In the genomic region with DNA sequence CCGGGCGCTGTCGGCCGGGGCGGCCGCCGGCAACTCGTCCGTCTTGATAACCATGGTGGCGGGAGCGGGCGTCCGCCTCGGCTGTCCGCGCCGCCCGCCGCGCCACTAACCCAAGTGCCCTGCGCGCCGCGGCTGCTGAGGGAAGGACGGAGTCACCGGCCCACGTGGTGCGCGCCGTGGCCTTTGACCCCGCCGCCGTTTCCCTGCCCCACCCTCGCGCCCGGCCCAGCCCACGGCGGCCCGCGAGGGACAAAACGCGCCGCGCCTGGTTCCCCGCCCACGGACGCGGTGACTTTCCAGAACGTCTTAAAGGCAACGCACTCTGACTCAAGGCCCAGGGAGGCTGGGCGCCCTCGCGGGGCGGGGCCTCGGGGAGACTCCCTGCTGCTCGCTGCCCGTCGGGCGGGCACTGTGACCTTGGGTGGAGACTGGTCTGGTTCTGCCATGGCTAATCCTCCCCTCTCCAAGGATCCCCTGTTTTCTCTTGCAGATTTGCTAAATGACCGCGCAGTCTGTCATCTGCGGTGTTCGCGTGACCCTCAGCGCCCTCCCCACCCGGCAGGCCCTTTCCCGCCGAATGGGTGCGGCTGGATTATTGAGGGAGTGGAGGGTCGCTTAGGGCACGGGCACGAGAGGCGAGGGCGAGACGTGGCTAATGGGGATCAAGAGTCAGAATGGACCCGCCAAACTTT, we compare ENCODE assay signal across 8 cellular contexts. TPM values are rescaled to one million over a fixed set of nuclear protein-coding genes. Genes with fewer than 3 reads are reported as not detected.
DNase-seq lines count a peak whose midpoint lies in the region; ATAC-seq and TF ChIP-seq lines count a peak whose summit lies in the region.

A gene with protein sequence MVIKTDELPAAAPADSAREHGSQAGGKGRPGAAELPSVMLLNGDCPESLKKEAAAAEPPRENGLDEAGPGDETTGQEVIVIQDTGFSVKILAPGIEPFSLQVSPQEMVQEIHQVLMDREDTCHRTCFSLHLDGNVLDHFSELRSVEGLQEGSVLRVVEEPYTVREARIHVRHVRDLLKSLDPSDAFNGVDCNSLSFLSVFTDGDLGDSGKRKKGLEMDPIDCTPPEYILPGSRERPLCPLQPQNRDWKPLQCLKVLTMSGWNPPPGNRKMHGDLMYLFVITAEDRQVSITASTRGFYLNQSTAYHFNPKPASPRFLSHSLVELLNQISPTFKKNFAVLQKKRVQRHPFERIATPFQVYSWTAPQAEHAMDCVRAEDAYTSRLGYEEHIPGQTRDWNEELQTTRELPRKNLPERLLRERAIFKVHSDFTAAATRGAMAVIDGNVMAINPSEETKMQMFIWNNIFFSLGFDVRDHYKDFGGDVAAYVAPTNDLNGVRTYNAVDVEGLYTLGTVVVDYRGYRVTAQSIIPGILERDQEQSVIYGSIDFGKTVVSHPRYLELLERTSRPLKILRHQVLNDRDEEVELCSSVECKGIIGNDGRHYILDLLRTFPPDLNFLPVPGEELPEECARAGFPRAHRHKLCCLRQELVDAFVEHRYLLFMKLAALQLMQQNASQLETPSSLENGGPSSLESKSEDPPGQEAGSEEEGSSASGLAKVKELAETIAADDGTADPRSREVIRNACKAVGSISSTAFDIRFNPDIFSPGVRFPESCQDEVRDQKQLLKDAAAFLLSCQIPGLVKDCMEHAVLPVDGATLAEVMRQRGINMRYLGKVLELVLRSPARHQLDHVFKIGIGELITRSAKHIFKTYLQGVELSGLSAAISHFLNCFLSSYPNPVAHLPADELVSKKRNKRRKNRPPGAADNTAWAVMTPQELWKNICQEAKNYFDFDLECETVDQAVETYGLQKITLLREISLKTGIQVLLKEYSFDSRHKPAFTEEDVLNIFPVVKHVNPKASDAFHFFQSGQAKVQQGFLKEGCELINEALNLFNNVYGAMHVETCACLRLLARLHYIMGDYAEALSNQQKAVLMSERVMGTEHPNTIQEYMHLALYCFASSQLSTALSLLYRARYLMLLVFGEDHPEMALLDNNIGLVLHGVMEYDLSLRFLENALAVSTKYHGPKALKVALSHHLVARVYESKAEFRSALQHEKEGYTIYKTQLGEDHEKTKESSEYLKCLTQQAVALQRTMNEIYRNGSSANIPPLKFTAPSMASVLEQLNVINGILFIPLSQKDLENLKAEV (N-terminal part only) (minus strand): TSS at position 157 of the 692 bp plus-strand sequence. CDS start 103 bp downstream, at position 54.

- BruUV-seq in Calu3 (replicated peaks; lab: Mats Ljungman, UMichigan), result no TSS peak

- H3K4me1 Mint-ChIP-seq in Calu3 (ENCODE audit: low read depth, unreplicated experiment) (peaks cover 21% of the 10 kb centered on the region), endothelial cell (ENCODE audit: unreplicated experiment) (peaks cover 19% of the 10 kb centered on the region)

- H3K36me3 Mint-ChIP-seq in Calu3 (ENCODE audit: insufficient read depth, unreplicated experiment) (peaks cover 44% of the 10 kb centered on the region), endothelial cell (ENCODE audit: low read depth, unreplicated experiment) (no peaks in the 10 kb centered on the region)

- H3K9ac ChIP-seq in OCI-LY1 (ENCODE audit: low read length), result peak within 1 kb of the TSS; percentile 93

- no peaks in the 10 kb centered on the region for H4K20me1 ChIP-seq in OCI-LY1 (ENCODE audit: insufficient read depth, low read length)

- H3K4me3 Mint-ChIP-seq in Calu3 (ENCODE audit: low read depth, unreplicated experiment) (peak within 1 kb of the TSS; percentile 96), endothelial cell (ENCODE audit: unreplicated experiment) (peak within 1 kb of the TSS; percentile 91)

- peak; percentile 70 for ATAC-seq in GM21381 (IDR thresholded peaks at IDR 0.05; ENCODE audit: unreplicated experiment)

- no peaks in the 10 kb centered on the region for H3K9me3 ChIP-seq in OCI-LY1 (ENCODE audit: low read length)

- CTCF ChIA-PET in Calu3 (lab: Charles Lee), result no interaction called here

- TF ChIP-seq CTCF in Calu3 (IDR thresholded peaks at IDR 0.05; ENCODE audit: unreplicated experiment) (no peak), OCI-LY1 (IDR thresholded peaks at IDR 0.05; ENCODE audit: low read length) (no peak), endothelial cell (IDR thresholded peaks at IDR 0.05; ENCODE audit: unreplicated experiment) (no peak)

- H3K79me2 ChIP-seq in OCI-LY1 (ENCODE audit: insufficient read depth, low read length), result peaks cover 44% of the 10 kb centered on the region

- intact Hi-C loops in Calu3 (cut with micrococcal nuclease; ENCODE audit: unreplicated experiment), result no loop called here

- peak within 1 kb of the TSS; percentile 99 for H3K4me3 ChIP-seq in OCI-LY1 (ENCODE audit: low read depth, low read length, poor library complexity, severe bottlenecking)

- no peaks in the 10 kb centered on the region for H3K9me2 ChIP-seq in OCI-LY1 (ENCODE audit: low read depth, low read length)

- H2AFZ ChIP-seq in OCI-LY1 (ENCODE audit: low read length), result peak within 1 kb of the TSS; percentile 96

- H3F3A ChIP-seq in OCI-LY1 (ENCODE audit: insufficient read depth, low read length), result no peaks in the 10 kb centered on the region

- peak within 1 kb of the TSS; percentile 70 for H3K27ac ChIP-seq in OCI-LY1 (ENCODE audit: low read depth, low read length, poor library complexity, severe bottlenecking)

- peaks cover 42% of the 10 kb centered on the region for H3K4me1 ChIP-seq in OCI-LY1 (ENCODE audit: insufficient read depth, low read length, severe bottlenecking)

- H3K36me3 ChIP-seq in OCI-LY1 (ENCODE audit: insufficient read depth, low read length), result 0 out of 2 replicates have a peak, but pooled peaks cover 5% of the 10 kb centered on the region

- H3K27me3 ChIP-seq in OCI-LY1 (ENCODE audit: insufficient read depth, low read length), result no peaks in the 10 kb centered on the region

- H3K4me2 ChIP-seq in OCI-LY1 (ENCODE audit: low read length), result peak within 1 kb of the TSS; percentile 88

- H3K27ac Mint-ChIP-seq in Calu3 (ENCODE audit: unreplicated experiment) (peak within 1 kb of the TSS; percentile 97), endothelial cell (ENCODE audit: unreplicated experiment) (peak within 1 kb of the TSS; percentile 30)

- H3K27me3 Mint-ChIP-seq in Calu3 (ENCODE audit: unreplicated experiment), result no peaks in the 10 kb centered on the region
- peaks cover 12% of the 10 kb centered on the region for H3K27me3 Mint-ChIP-seq in endothelial cell (ENCODE audit: unreplicated experiment)

- H3K9me3 Mint-ChIP-seq in Calu3 (ENCODE audit: low read depth, unreplicated experiment) (no peaks in the 10 kb centered on the region), endothelial cell (ENCODE audit: unreplicated experiment) (no peaks in the 10 kb centered on the region)

- peak; percentile 93 for DNase-seq in Calu3
- peak; percentile 27 to 98 (median 94) for DNase-seq in HUDEP-2 (lab: John Stamatoyannopoulos, UW; ENCODE audit: unreplicated experiment in 76 of 76)
- peak; percentile 98 for DNase-seq in activated CD8-positive, alpha-beta memory T cell treated with anti-CD3 and anti-CD28 coated beads, Interleukin-2, amount 50 U/mL, for 4 hours
- peak; percentile 92 for DNase-seq in endothelial cell (ENCODE audit: low spot score)
- peak; percentile 95 for DNase-seq in midbrain (lab: John Stamatoyannopoulos, UW)
- DNase-seq in stimulated activated CD8-positive, alpha-beta memory T cell treated with anti-CD3 and anti-CD28 coated beads, Interleukin-15, amount 100 ng/mL, for 48 hours (ENCODE audit: low read depth in 2 of 2), result peak; percentile 95 to 96

RNA-seq across cellular contexts. Expression of the gene that starts here (rescaled TPM):
- total RNA-seq in Calu3 (2022) (103 and 113 TPM in 2 replicates), endothelial cell (ENCODE audit: unreplicated experiment) (45.9 TPM)

Comparison
In these comparisons a context has a peak if more than half of its experiments do, and no peak if none do; other contexts are left out.
1. Peak in every context shown above with its lines: DNase-seq, ATAC-seq, H3K4me3 ChIP-seq and H3K27ac ChIP-seq.